Comparison of ENCODE assay signal across 9 cellular contexts in the genomic region with DNA sequence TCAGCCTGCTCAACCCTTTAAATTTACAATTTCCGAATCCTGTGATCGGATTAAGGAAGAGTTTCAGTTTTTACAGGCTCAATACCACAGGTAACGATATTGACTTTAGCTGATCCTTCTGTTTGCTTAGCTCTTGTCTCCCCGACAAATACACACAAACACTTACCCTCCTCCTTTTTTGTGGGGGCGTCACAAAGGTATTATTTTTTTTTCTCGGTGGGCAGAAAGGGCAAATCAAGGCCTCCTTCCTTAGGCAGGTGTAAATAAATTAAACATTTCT. TPM values are rescaled to one million over a fixed set of nuclear protein-coding genes. Genes with fewer than 3 reads are reported as not detected.
DNase-seq lines count a peak whose midpoint lies in the region; ATAC-seq, FAIRE-seq and TF ChIP-seq lines count a peak whose summit lies in the region.
"Had no signal": no experiment of that assay in that cellular context is flagged by ENCODE, and none has a peak within 500 bp of the region (broad histone marks: within the 10 kb centered on the region; RNA-seq: fewer than 3 reads in every experiment).

No MANE protein-coding gene starts in this region.

- H3K9me3 ChIP-seq in muscle layer of colon (ENCODE audit: low read length): no peaks in the 10 kb centered on the region

- DNase-seq in AG09309 (ENCODE audit: low read depth): no peak
- DNase-seq in HL-60 (ENCODE audit: low read depth in 1 of 2, low spot score in 1 of 2): no peak
- peak; percentile 27 for DNase-seq in bronchial epithelial cell (ENCODE audit: low read depth)
- DNase-seq in NCI-H187 treated with DMSO at 0.1 percent for 48 hours (lab: John Stamatoyannopoulos, UW): no peak
- no peak for DNase-seq in stimulated activated CD8-positive, alpha-beta memory T cell treated with anti-CD3 and anti-CD28 coated beads, Interleukin-4, amount 100 ng/mL, for 48 hours
- DNase-seq in activated gamma-delta T cell (lab: John Stamatoyannopoulos, UW): no peak

- H3K4me3 ChIP-seq in AG09309 (ENCODE audit: control insufficient read depth, low read depth, low read length) (peak overlapping the region; percentile 50), HL-60 (replicated peaks; ENCODE audit: insufficient read depth, low read length) (peak overlapping the region; percentile 52), bronchial epithelial cell (ENCODE audit: low read depth, low read length) (peak overlapping the region; percentile 79), muscle layer of colon (ENCODE audit: low read depth in 1 of 2, low read length in 2 of 2) (peak overlapping the region; percentile 82 to 84)

- FAIRE-seq in bronchial epithelial cell (lab: Jason Lieb, UNC): no peak

- H3K27ac ChIP-seq in HL-60 (replicated peaks): peak overlapping the region; percentile 89
- H3K27ac ChIP-seq in muscle layer of colon (ENCODE audit: low read depth, low read length): peak overlapping the region; percentile 65

- no peak for TF ChIP-seq CTCF in AG09309 (IDR thresholded peaks at IDR 0.05; ENCODE audit: control insufficient read depth, insufficient read depth, low read depth, low read length, missing control alignments)
- TF ChIP-seq CTCF in HL-60 (IDR thresholded peaks at IDR 0.05; ENCODE audit: insufficient read depth, low read length): no peak
- no peak for TF ChIP-seq CTCF in bronchial epithelial cell (IDR thresholded peaks at IDR 0.05; ENCODE audit: insufficient read depth, low read length, severe bottlenecking)

- H3K36me3 ChIP-seq in bronchial epithelial cell (ENCODE audit: control insufficient read depth, insufficient read depth, low read length): no peaks in the 10 kb centered on the region
- H3K36me3 ChIP-seq in muscle layer of colon (ENCODE audit: insufficient read depth, low read length): no peaks in the 10 kb centered on the region

- peak overlapping the region; percentile 87 for H3K9ac ChIP-seq in muscle layer of colon (ENCODE audit: low read length)

- peaks cover 14% of the 10 kb centered on the region for H3K4me1 ChIP-seq in muscle layer of colon (ENCODE audit: insufficient read depth, low read length)

- H3K27me3 ChIP-seq in HL-60 (ENCODE audit: insufficient read depth, poor library complexity, severe bottlenecking) (no peaks in the 10 kb centered on the region), bronchial epithelial cell (ENCODE audit: control insufficient read depth, insufficient read depth, low read length) (no peaks in the 10 kb centered on the region), muscle layer of colon (ENCODE audit: control insufficient read depth in 1 of 2, insufficient read depth in 2 of 2, low read length in 2 of 2) (peaks cover 0 to 3% of the 10 kb centered on the region in 2 donors)

- ATAC-seq in GM21367 (IDR thresholded peaks at IDR 0.05; ENCODE audit: unreplicated experiment): no peak
- ATAC-seq: HCT116 had no signal

RNA-seq across cellular contexts. Expression of gene TLE4, which starts 1.9 kb away (rescaled TPM):
- total RNA-seq in bronchial epithelial cell: 9.5 and 10.8 TPM in 2 replicates
